ENCODE assay signal across 26 cellular contexts in genomic region chr3:167917969-167918368, GRCh38.
"Had no signal": no experiment of that assay in that cellular context is flagged by ENCODE, and none has a peak within 500 bp of the region (broad histone marks: within the 10 kb centered on the region; RNA-seq: fewer than 3 reads in every experiment).

No MANE protein-coding gene starts in this region.

- H3K27ac ChIP-seq: dorsolateral prefrontal cortex, epithelial cell of prostate, gastrocnemius medialis, left lung, ovary, psoas muscle, sigmoid colon, thoracic aorta, tibial nerve, upper lobe of right lung, uterus had no signal

- H3K27me3 ChIP-seq: gastrocnemius medialis, left lung, ovary, sigmoid colon, tibial nerve, upper lobe of right lung, uterus had no signal

- H3K4me1 Mint-ChIP-seq: naive thymus-derived CD4-positive, alpha-beta T cell; stimulated activated naive B cell treated with anti-CD40 and anti-IgM and Interleukin-4, amounts not matched to agents 10 μg/mL and 1 μg/mL and 100 μg/mL, for 72 hours had no signal

- H3K36me3 Mint-ChIP-seq: naive thymus-derived CD4-positive, alpha-beta T cell; stimulated activated naive B cell treated with anti-CD40 and anti-IgM and Interleukin-4, amounts not matched to agents 10 μg/mL and 1 μg/mL and 100 μg/mL, for 72 hours had no signal

- H3K9me3 ChIP-seq: gastrocnemius medialis, left lung, ovary, psoas muscle, sigmoid colon, thoracic aorta, tibial nerve, upper lobe of right lung, uterus had no signal

- H3K4me1 ChIP-seq: gastrocnemius medialis, psoas muscle, sigmoid colon, tibial nerve, upper lobe of right lung, uterus had no signal

- H3K27ac Mint-ChIP-seq: endodermal cell; naive thymus-derived CD4-positive, alpha-beta T cell; stimulated activated naive B cell treated with anti-CD40 and anti-IgM and Interleukin-4, amounts not matched to agents 10 μg/mL and 1 μg/mL and 100 μg/mL, for 72 hours; stimulated activated naive CD8-positive, alpha-beta T cell treated with anti-CD3 and anti-CD28 coated beads, Interleukin-15, Interleukin-2, amounts not matched to agents 100 ng/mL and 50 ng/mL, for 24 hours had no signal

- H3K9me3 Mint-ChIP-seq: endodermal cell; stimulated activated naive B cell treated with anti-CD40 and anti-IgM and Interleukin-4, amounts not matched to agents 10 μg/mL and 1 μg/mL and 100 μg/mL, for 72 hours; stimulated activated naive CD8-positive, alpha-beta T cell treated with anti-CD3 and anti-CD28 coated beads, Interleukin-15, Interleukin-2, amounts not matched to agents 100 ng/mL and 50 ng/mL, for 24 hours had no signal

- H3K36me3 ChIP-seq: gastrocnemius medialis, left lung, ovary, sigmoid colon, thoracic aorta, tibial nerve, upper lobe of right lung, uterus had no signal

- H3K27me3 Mint-ChIP-seq: stimulated activated naive B cell treated with anti-CD40 and anti-IgM and Interleukin-4, amounts not matched to agents 10 μg/mL and 1 μg/mL and 100 μg/mL, for 72 hours had no signal

- DNase-seq: dorsolateral prefrontal cortex; effector CD8-positive, alpha-beta T cell; endodermal cell; foreskin fibroblast; gastrocnemius medialis; head of caudate nucleus; hippocampal formation; left cardiac atrium; left lung; mesenchymal stem cell; midbrain; naive thymus-derived CD4-positive, alpha-beta T cell; occipital lobe; ovary; posterior cingulate gyrus; psoas muscle; right cardiac atrium; sigmoid colon; stimulated activated CD4-positive, alpha-beta T cell treated with anti-CD3 and anti-CD28 coated beads, Interleukin-2, amount 100 ng/mL, for 48 hours; stimulated activated naive B cell treated with anti-CD40 and anti-IgM and Interleukin-4, amounts not matched to agents 10 μg/mL and 1 μg/mL and 100 μg/mL, for 72 hours; upper lobe of right lung; uterus had no signal

- H3K4me3 ChIP-seq: dorsolateral prefrontal cortex, gastrocnemius medialis, left lung, ovary, psoas muscle, sigmoid colon, thoracic aorta, tibial nerve, upper lobe of right lung, uterus had no signal

- H3K4me3 Mint-ChIP-seq: endodermal cell; naive thymus-derived CD4-positive, alpha-beta T cell; stimulated activated naive B cell treated with anti-CD40 and anti-IgM and Interleukin-4, amounts not matched to agents 10 μg/mL and 1 μg/mL and 100 μg/mL, for 72 hours; stimulated activated naive CD8-positive, alpha-beta T cell treated with anti-CD3 and anti-CD28 coated beads, Interleukin-15, Interleukin-2, amounts not matched to agents 100 ng/mL and 50 ng/mL, for 24 hours had no signal
